ENCODE assay signal across 8 cellular contexts in genomic region chrX:9340619-9341304, GRCh38.
DNase-seq lines count a peak whose midpoint lies in the region; ATAC-seq, FAIRE-seq and TF ChIP-seq lines count a peak whose summit lies in the region.

No MANE protein-coding gene starts in this region.

- H3K4me1 ChIP-seq in A549 (peaks cover 28% of the 10 kb centered on the region), foreskin keratinocyte (no peaks in the 10 kb centered on the region)

- peak; percentile 36 for FAIRE-seq in A549 (lab: Jason Lieb, UNC)

- peak overlapping the region; percentile 72 for H3K4me3 Mint-ChIP-seq in T-helper 1 cell treated with Interleukin-12 subunit alpha and Interleukin-12 subunit beta and Interleukin-4 antibody, amounts not matched to agents 30 μg/mL and 1 μg/mL, for 36 hours
- H3K4me3 Mint-ChIP-seq in natural killer cell, result peak overlapping the region; percentile 92

- CTCF ChIA-PET in A549 (lab: Yijun Ruan, JAX) (interaction anchor here (1.0 kb wide), 1 partner anchor 369 kb away, joined by 3 read pairs; no protein-coding TSS in a partner anchor), RWPE1 (lab: Yijun Ruan, JAX) (no interaction called here)

- no peak for TF ChIP-seq RAD21 in A549 (conservative IDR thresholded peaks at IDR 0.05 in 1 of 2, IDR thresholded peaks at IDR 0.05 in 1 of 2)

- H3K27me3 ChIP-seq in foreskin keratinocyte, result peaks cover 4% of the 10 kb centered on the region

- H3K27ac ChIP-seq in A549 (peak overlapping the region; percentile 80 to 87), foreskin keratinocyte (no peak overlapping the region), RWPE1 (no peak overlapping the region)

- no peak for TF ChIP-seq CTCF in A549 (IDR thresholded peaks at IDR 0.05)
- TF ChIP-seq CTCF in natural killer cell (IDR thresholded peaks at IDR 0.05), result no peak
- TF ChIP-seq CTCF in foreskin keratinocyte (conservative IDR thresholded peaks at IDR 0.05), result no peak
- no peak for TF ChIP-seq CTCF in RWPE1 (conservative IDR thresholded peaks at IDR 0.05; ENCODE audit: low read depth)

- WGBS in A549 (ENCODE audit: missing lambda C conversion rate), result 69% methylated on average over 14 of the region's 15 CpGs

- peaks cover 1% of the 10 kb centered on the region for H3K36me3 Mint-ChIP-seq in T-helper 1 cell treated with Interleukin-12 subunit alpha and Interleukin-12 subunit beta and Interleukin-4 antibody, amounts not matched to agents 30 μg/mL and 1 μg/mL, for 36 hours (ENCODE audit: low read depth)
- no peaks in the 10 kb centered on the region for H3K36me3 Mint-ChIP-seq in natural killer cell

- ATAC-seq in A549 (no peak), GM18505 (IDR thresholded peaks at IDR 0.05; ENCODE audit: unreplicated experiment) (peak; percentile 45), HG03108 (IDR thresholded peaks at IDR 0.05; ENCODE audit: unreplicated experiment) (peak; percentile 37), natural killer cell (peak; percentile 77 to 85 (median 82)), foreskin keratinocyte (no peak)

- peaks cover 31% of the 10 kb centered on the region for H3K4me1 Mint-ChIP-seq in T-helper 1 cell treated with Interleukin-12 subunit alpha and Interleukin-12 subunit beta and Interleukin-4 antibody, amounts not matched to agents 30 μg/mL and 1 μg/mL, for 36 hours (ENCODE audit: low read depth)
- H3K4me1 Mint-ChIP-seq in natural killer cell, result peaks cover 36 to 40% of the 10 kb centered on the region in 2 donors

- TF ChIP-seq EP300 in A549 (IDR thresholded peaks at IDR 0.05), result no peak

- H3K4me3 ChIP-seq in A549, result no peak overlapping the region

- no peaks in the 10 kb centered on the region for H3K9me3 Mint-ChIP-seq in T-helper 1 cell treated with Interleukin-12 subunit alpha and Interleukin-12 subunit beta and Interleukin-4 antibody, amounts not matched to agents 30 μg/mL and 1 μg/mL, for 36 hours
- H3K9me3 Mint-ChIP-seq in natural killer cell, result no peaks in the 10 kb centered on the region

- peaks cover 4% of the 10 kb centered on the region for H3K27me3 Mint-ChIP-seq in T-helper 1 cell treated with Interleukin-12 subunit alpha and Interleukin-12 subunit beta and Interleukin-4 antibody, amounts not matched to agents 30 μg/mL and 1 μg/mL, for 36 hours (ENCODE audit: low read depth)
- peaks cover 0 to 2% of the 10 kb centered on the region in 2 donors for H3K27me3 Mint-ChIP-seq in natural killer cell (ENCODE audit: low read depth in 2 of 2)

- no peaks in the 10 kb centered on the region for H3K9me3 ChIP-seq in A549

- intact Hi-C loops in natural killer cell (cut with micrococcal nuclease), result loop anchor here (1.0 to 5.0 kb wide), 3 partner anchors 12 to 302 kb away; no protein-coding TSS in a partner anchor

- POLR2A ChIA-PET in A549 (lab: Yijun Ruan, JAX), result no interaction called here
- POLR2A ChIA-PET in RWPE1 (lab: Yijun Ruan, JAX; ENCODE audit: low non-redundant PET), result no interaction called here

- H3K27ac Mint-ChIP-seq in T-helper 1 cell treated with Interleukin-12 subunit alpha and Interleukin-12 subunit beta and Interleukin-4 antibody, amounts not matched to agents 30 μg/mL and 1 μg/mL, for 36 hours, result peak overlapping the region; percentile 94
- H3K27ac Mint-ChIP-seq in natural killer cell, result peak overlapping the region; percentile 98

- TF ChIP-seq POLR2A in A549 (IDR thresholded peaks at IDR 0.05; ENCODE audit: low read length) (no peak), GM18505 (IDR thresholded peaks at IDR 0.05; ENCODE audit: borderline replicate concordance, extremely low read depth, insufficient read depth, insufficient read length) (no peak)

- H3K4me2 ChIP-seq in A549, result peak overlapping the region; percentile 79

- no peak for DNase-seq in A549 (ENCODE audit: low read depth in 1 of 2, low spot score in 1 of 2)
- DNase-seq in effector CD8-positive, alpha-beta T cell (lab: John Stamatoyannopoulos, UW), result peak; percentile 7
- peak; percentile 19 for DNase-seq in natural killer cell
- DNase-seq in foreskin keratinocyte, result no peak
- no peak for DNase-seq in RWPE1 (ENCODE audit: low spot score)

TF ChIP-seq in A549, 52 proteins besides CTCF, POLR2A, EP300 and RAD21:
- TF ChIP-seq CEBPB (IDR thresholded peaks at IDR 0.05), result peak in 1 of 2 experiments; percentile 22; a peak in 1 of 4 replicates
- TF ChIP-seq REST (IDR thresholded peaks at IDR 0.05), result no peak

Comparison
In these comparisons a context has a peak if more than half of its experiments do, and no peak if none do; other contexts are left out.
1. ATAC-seq: peak in GM18505 (single experiment), HG03108 (single experiment) and natural killer cell (3 of 3); none in A549 (0 of 2) and foreskin keratinocyte (single experiment).
2. DNase-seq: peak in effector CD8-positive, alpha-beta T cell (single experiment) and natural killer cell (single experiment); none in A549 (0 of 2), foreskin keratinocyte (0 of 2) and RWPE1 (single experiment).
3. H3K27ac ChIP-seq: peak in A549 (2 of 2); none in foreskin keratinocyte (single experiment) and RWPE1 (single experiment).